ENCODE assay signal across 30 cellular contexts in genomic region chr6:131035582-131035981, GRCh38.
"Had no signal": no experiment of that assay in that cellular context is flagged by ENCODE, and none has a peak within 500 bp of the region (broad histone marks: within the 10 kb centered on the region; RNA-seq: fewer than 3 reads in every experiment).

No MANE protein-coding gene starts in this region.

- ATAC-seq: activated T-cell treated with anti-CD3 and anti-CD28 coated beads, Interleukin-2, amount 50 U/mL, for 4 hours had no signal

- H3K9me3 ChIP-seq: ascending aorta, MG63 had no signal

- H3K27me3 ChIP-seq: ascending aorta, cardiac muscle cell, MG63 had no signal

- H3K4me3 ChIP-seq: ascending aorta, cardiac muscle cell, MG63, PC-9 had no signal

- H3K36me3 ChIP-seq: ascending aorta, cardiac muscle cell had no signal

- H3K27ac ChIP-seq: ascending aorta, cardiac muscle cell, PC-9, VCaP had no signal

- DNase-seq: activated B cell treated with CpG ODN at 0.5 μM for 24 hours; activated CD4-positive, alpha-beta memory T cell treated with anti-CD3 and anti-CD28 coated beads for 36 hours; activated CD4-positive, alpha-beta T cell treated with anti-CD3 and anti-CD28 coated beads for 4 hours; activated CD4-positive, alpha-beta T cell treated with anti-CD3 and anti-CD28 coated beads, Interleukin-2, amount 50 U/mL, for 1 hour; activated CD4-positive, CD25-positive, alpha-beta regulatory T cell treated with anti-CD3 and anti-CD28 coated beads, Interleukin-2, amount 50 U/mL, for 72 hours; activated CD8-positive, alpha-beta memory T cell treated with anti-CD3 and anti-CD28 coated beads, Interleukin-2, amount 50 U/mL, for 4 hours; activated naive CD4-positive, alpha-beta T cell treated with anti-CD3 and anti-CD28 coated beads, Interleukin-2, amount 50 U/mL, for 16 hours; activated naive CD8-positive, alpha-beta T cell treated with anti-CD3 and anti-CD28 coated beads, Interleukin-2, amount 10 ng/mL, durations not matched to agents 7 days and 5 days; activated T-cell treated with anti-CD3 and anti-CD28 coated beads for 4 hours; activated T-cell treated with anti-CD3 and anti-CD28 coated beads, Interleukin-2, amount 50 U/mL, for 4 hours; amygdala; Kasumi-1; MG63; NCI-H1048; NCI-H1105 treated with DMSO at 0.1 percent for 48 hours; NCI-H1436; NCI-H1694; NCI-H1930; NCI-H2081 treated with DMSO at 0.1 percent for 48 hours; NCI-H345; NCI-H524 treated with DMSO at 0.1 percent for 48 hours; PC-9; Right ventricle myocardium superior; SW 1271; T-helper 1 cell; T-helper 2 cell; T-helper 9 cell had no signal
